ENCODE assay signal across 1 cellular context in genomic region chr9:137029058-137029922, GRCh38.
TF ChIP-seq lines count a peak whose summit lies in the region.

No MANE protein-coding gene starts in this region.

TF ChIP-seq in HepG2, 621 proteins besides CTCF, POLR2A, EP300 and RAD21 (continued from another document and continues in another):
- TF ChIP-seq ZNF407 (CRISPR knock-in tag; IDR thresholded peaks at IDR 0.05; ENCODE audit: not compliant biosample characterization) = no peak
- TF ChIP-seq ZNF17 (CRISPR knock-in tag; IDR thresholded peaks at IDR 0.05) = no peak
- TF ChIP-seq POGZ (CRISPR knock-in tag; IDR thresholded peaks at IDR 0.05) = no peak
- TF ChIP-seq MEIS1 (CRISPR knock-in tag; IDR thresholded peaks at IDR 0.05; ENCODE audit: borderline replicate concordance) = no peak
- TF ChIP-seq ZFP82 (CRISPR knock-in tag; IDR thresholded peaks at IDR 0.05; ENCODE audit: borderline replicate concordance) = 0 out of 2 replicates have a peak, but pooled peaks have one; percentile 53
- peak; percentile 36; the same call in 1 of the 2 replicates for TF ChIP-seq THAP11 (CRISPR knock-in tag; IDR thresholded peaks at IDR 0.05)
- no peak for TF ChIP-seq PRDM10 (CRISPR knock-in tag; IDR thresholded peaks at IDR 0.05; ENCODE audit: low read depth)
- peak; percentile 31; the same call in 1 of the 2 replicates for TF ChIP-seq SALL1 (CRISPR knock-in tag; IDR thresholded peaks at IDR 0.05)
- peak; percentile 36; the same call in 1 of the 2 replicates for TF ChIP-seq ZNF280B (CRISPR knock-in tag; IDR thresholded peaks at IDR 0.05; ENCODE audit: borderline replicate concordance)
- TF ChIP-seq ZNF790 (CRISPR knock-in tag; IDR thresholded peaks at IDR 0.05; ENCODE audit: borderline replicate concordance) = no peak
- peak; percentile 73 for TF ChIP-seq ZBTB7B (CRISPR knock-in tag; IDR thresholded peaks at IDR 0.05)
- no peak for TF ChIP-seq TMF1 (CRISPR knock-in tag; IDR thresholded peaks at IDR 0.05; ENCODE audit: low read depth)
- TF ChIP-seq ZNF18 (CRISPR knock-in tag; IDR thresholded peaks at IDR 0.05; ENCODE audit: insufficient replicate concordance) = no peak
- TF ChIP-seq HIC2 (CRISPR knock-in tag; IDR thresholded peaks at IDR 0.05; ENCODE audit: low read depth) = no peak
- no peak for TF ChIP-seq GMEB1 (CRISPR knock-in tag; IDR thresholded peaks at IDR 0.05; ENCODE audit: borderline replicate concordance)
- peak; percentile 66 for TF ChIP-seq ZFP91 (CRISPR knock-in tag; IDR thresholded peaks at IDR 0.05; ENCODE audit: borderline replicate concordance)
- 0 out of 2 replicates have a peak, but pooled peaks have one; percentile 27 for TF ChIP-seq HNF1B (CRISPR knock-in tag; IDR thresholded peaks at IDR 0.05)
- TF ChIP-seq ZNF484 (CRISPR knock-in tag; IDR thresholded peaks at IDR 0.05; ENCODE audit: borderline replicate concordance, low read depth) = no peak
- TF ChIP-seq ARNT (IDR thresholded peaks at IDR 0.05) = no peak
- TF ChIP-seq SAP130 (CRISPR knock-in tag; IDR thresholded peaks at IDR 0.05; ENCODE audit: low read depth) = peak; percentile 50
- TF ChIP-seq U2AF1 (optimal IDR thresholded peaks at IDR 0.05; ENCODE audit: low read depth, low read length) = peak; percentile 81
- TF ChIP-seq SATB2 (CRISPR knock-in tag; IDR thresholded peaks at IDR 0.05) = no peak
- 0 out of 2 replicates have a peak, but pooled peaks have one; percentile 18 for TF ChIP-seq ZNF746 (CRISPR knock-in tag; IDR thresholded peaks at IDR 0.05)
- peak; percentile 22 for TF ChIP-seq TEAD3 (CRISPR knock-in tag; optimal IDR thresholded peaks at IDR 0.05; ENCODE audit: borderline replicate concordance)
- peak; percentile 39; the same call in 1 of the 2 replicates for TF ChIP-seq ZFX (CRISPR knock-in tag; IDR thresholded peaks at IDR 0.05; ENCODE audit: low read depth)
- 0 out of 2 replicates have a peak, but pooled peaks have one; percentile 24 for TF ChIP-seq HIVEP1 (CRISPR knock-in tag; IDR thresholded peaks at IDR 0.05)
- no peak for TF ChIP-seq RFXAP (CRISPR knock-in tag; IDR thresholded peaks at IDR 0.05; ENCODE audit: borderline replicate concordance)
- no peak for TF ChIP-seq PHB2 (IDR thresholded peaks at IDR 0.05; ENCODE audit: partially characterized antibody)
